ENCODE assay signal across 13 cellular contexts in the genomic region with DNA sequence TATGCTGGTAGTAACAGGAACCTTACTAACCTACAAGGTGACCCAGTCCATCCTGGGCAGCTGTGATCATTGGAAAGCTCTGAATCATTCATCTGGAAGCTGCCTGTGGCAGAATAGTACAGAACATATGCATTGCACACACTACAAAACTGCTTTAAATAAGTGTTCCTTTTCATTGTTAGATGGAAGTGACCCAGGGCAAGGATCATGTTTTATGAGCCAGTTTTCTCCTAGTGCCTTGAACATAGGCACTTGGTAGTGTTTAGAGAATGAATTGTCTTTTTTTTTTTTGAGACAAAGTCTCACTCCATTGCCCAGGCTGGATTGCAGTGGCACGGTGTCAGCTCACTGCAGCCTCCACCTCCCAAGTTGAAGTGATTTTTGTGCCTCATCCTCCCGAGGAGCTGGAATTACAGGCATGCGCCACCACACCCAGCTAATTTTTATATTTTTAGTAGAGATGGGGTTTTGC. TPM values are rescaled to one million over a fixed set of nuclear protein-coding genes. Genes with fewer than 3 reads are reported as not detected.
DNase-seq lines count a peak whose midpoint lies in the region; ATAC-seq, FAIRE-seq and TF ChIP-seq lines count a peak whose summit lies in the region.
"Had no signal": no experiment of that assay in that cellular context is flagged by ENCODE, and none has a peak within 500 bp of the region (broad histone marks: within the 10 kb centered on the region; RNA-seq: fewer than 3 reads in every experiment).

No MANE protein-coding gene starts in this region.

- H3K27me3 Mint-ChIP-seq in stimulated activated naive CD8-positive, alpha-beta T cell treated with anti-CD3 and anti-CD28 coated beads, Interleukin-15, amount 100 ng/mL, for 72 hours, result no peaks in the 10 kb centered on the region
- no peaks in the 10 kb centered on the region for H3K27me3 Mint-ChIP-seq in activated CD8-positive, alpha-beta memory T cell treated with anti-CD3 and anti-CD28 coated beads, Interleukin-2, amount 10 ng/mL, durations not matched to agents 7 days and 5 days
- H3K27me3 Mint-ChIP-seq: naive B cell had no signal

- H3K36me3 Mint-ChIP-seq in activated CD8-positive, alpha-beta memory T cell treated with anti-CD3 and anti-CD28 coated beads, Interleukin-2, amount 10 ng/mL, durations not matched to agents 7 days and 5 days, result peaks cover 9% of the 10 kb centered on the region
- H3K36me3 Mint-ChIP-seq: naive B cell had no signal

- peak; percentile 10 for DNase-seq in AG09309 (ENCODE audit: low read depth)
- DNase-seq in HTR-8/SVneo (ENCODE audit: insufficient read length, low spot score), result peak; percentile 29
- peak; percentile 58 for DNase-seq in bronchial epithelial cell (ENCODE audit: low read depth)
- peak; percentile 62 for DNase-seq in myocyte (ENCODE audit: low read depth)
- DNase-seq in stimulated activated naive CD8-positive, alpha-beta T cell treated with anti-CD3 and anti-CD28 coated beads, Interleukin-15, amount 100 ng/mL, for 72 hours, result no peak
- DNase-seq in activated CD8-positive, alpha-beta memory T cell treated with anti-CD3 and anti-CD28 coated beads, Interleukin-2, amount 10 ng/mL, durations not matched to agents 7 days and 5 days, result no peak
- DNase-seq in NCI-H1436 (lab: John Stamatoyannopoulos, UW), result no peak
- DNase-seq: activated T-cell treated with anti-CD3 and anti-CD28 coated beads, Interleukin-2, amount 50 U/mL, for 4 hours; naive B cell; NCI-H1092; stimulated activated CD4-positive, alpha-beta T cell treated with anti-CD3 and anti-CD28 coated beads, Interleukin-2, amount 100 ng/mL, for 24 hours had no signal

- no peak for TF ChIP-seq CTCF in AG09309 (IDR thresholded peaks at IDR 0.05; ENCODE audit: control insufficient read depth, insufficient read depth, low read depth, low read length, missing control alignments)
- TF ChIP-seq CTCF in bronchial epithelial cell (IDR thresholded peaks at IDR 0.05; ENCODE audit: insufficient read depth, low read length, severe bottlenecking), result no peak

- no peaks in the 10 kb centered on the region for H3K9me3 Mint-ChIP-seq in stimulated activated naive CD8-positive, alpha-beta T cell treated with anti-CD3 and anti-CD28 coated beads, Interleukin-15, amount 100 ng/mL, for 72 hours
- H3K9me3 Mint-ChIP-seq in activated CD8-positive, alpha-beta memory T cell treated with anti-CD3 and anti-CD28 coated beads, Interleukin-2, amount 10 ng/mL, durations not matched to agents 7 days and 5 days (ENCODE audit: low read depth), result no peaks in the 10 kb centered on the region
- H3K9me3 Mint-ChIP-seq: activated T-cell treated with anti-CD3 and anti-CD28 coated beads, Interleukin-2, amount 50 U/mL, for 4 hours; naive B cell had no signal

- H3K36me3 ChIP-seq in bronchial epithelial cell (ENCODE audit: control insufficient read depth, insufficient read depth, low read length), result peaks cover 3% of the 10 kb centered on the region

- no peak overlapping the region for H3K4me3 ChIP-seq in AG09309 (ENCODE audit: control insufficient read depth, low read depth, low read length)
- no peak overlapping the region for H3K4me3 ChIP-seq in bronchial epithelial cell (ENCODE audit: low read depth, low read length)
- H3K4me3 ChIP-seq: coronary artery had no signal

- no peak overlapping the region for H3K4me3 Mint-ChIP-seq in stimulated activated naive CD8-positive, alpha-beta T cell treated with anti-CD3 and anti-CD28 coated beads, Interleukin-15, amount 100 ng/mL, for 72 hours
- H3K4me3 Mint-ChIP-seq in activated CD8-positive, alpha-beta memory T cell treated with anti-CD3 and anti-CD28 coated beads, Interleukin-2, amount 10 ng/mL, durations not matched to agents 7 days and 5 days, result no peak overlapping the region
- H3K4me3 Mint-ChIP-seq: activated T-cell treated with anti-CD3 and anti-CD28 coated beads, Interleukin-2, amount 50 U/mL, for 4 hours; naive B cell had no signal

- H3K4me1 Mint-ChIP-seq in stimulated activated naive CD8-positive, alpha-beta T cell treated with anti-CD3 and anti-CD28 coated beads, Interleukin-15, amount 100 ng/mL, for 72 hours, result peaks cover 45% of the 10 kb centered on the region
- H3K4me1 Mint-ChIP-seq in activated CD8-positive, alpha-beta memory T cell treated with anti-CD3 and anti-CD28 coated beads, Interleukin-2, amount 10 ng/mL, durations not matched to agents 7 days and 5 days, result peaks cover 24% of the 10 kb centered on the region

- CTCF ChIA-PET in activated CD8-positive, alpha-beta memory T cell treated with anti-CD3 and anti-CD28 coated beads, Interleukin-2, amount 10 ng/mL, durations not matched to agents 7 days and 5 days (lab: Charles Lee), result interaction anchor here (1.2 to 10.6 kb wide), 5 partner anchors 10 to 183 kb away, joined by 3 to 167 read pairs (median 111); a partner anchor contains a TSS

- peak overlapping the region in 1 of 2 donors; percentile 17 for H3K27ac Mint-ChIP-seq in stimulated activated naive CD8-positive, alpha-beta T cell treated with anti-CD3 and anti-CD28 coated beads, Interleukin-15, amount 100 ng/mL, for 72 hours
- H3K27ac Mint-ChIP-seq in activated CD8-positive, alpha-beta memory T cell treated with anti-CD3 and anti-CD28 coated beads, Interleukin-2, amount 10 ng/mL, durations not matched to agents 7 days and 5 days, result no peak overlapping the region

- no peaks in the 10 kb centered on the region for H3K27me3 ChIP-seq in bronchial epithelial cell (ENCODE audit: control insufficient read depth, insufficient read depth, low read length)

- FAIRE-seq in HTR-8/SVneo (lab: Jason Lieb, UNC) (no peak), bronchial epithelial cell (lab: Jason Lieb, UNC) (no peak)

- no peak for ATAC-seq in stimulated activated naive CD8-positive, alpha-beta T cell treated with anti-CD3 and anti-CD28 coated beads, Interleukin-15, amount 100 ng/mL, for 72 hours
- no peak for ATAC-seq in activated CD8-positive, alpha-beta memory T cell treated with anti-CD3 and anti-CD28 coated beads, Interleukin-2, amount 10 ng/mL, durations not matched to agents 7 days and 5 days
- ATAC-seq in HG03469 (IDR thresholded peaks at IDR 0.05; ENCODE audit: unreplicated experiment), result no peak
- ATAC-seq: activated T-cell treated with anti-CD3 and anti-CD28 coated beads, Interleukin-2, amount 50 U/mL, for 4 hours had no signal

RNA-seq across cellular contexts. Expression of a gene that starts 55.4 kb away (rescaled TPM):
- total RNA-seq in bronchial epithelial cell (9.2 and 9.5 TPM in 2 replicates), myocyte (15.8 and 17.3 TPM in 2 replicates)
- 5.9 TPM for polyA plus RNA-seq in myocyte (2012)
- 10 to 100 TPM; 18.5 to 19.7 TPM for total RNA-seq in activated CD8-positive, alpha-beta memory T cell treated with anti-CD3 and anti-CD28 coated beads, Interleukin-2, amount 10 ng/mL, durations not matched to agents 7 days and 5 days

RNA-seq across cellular contexts. Expression of a gene that starts 57.9 kb away (rescaled TPM):
- total RNA-seq in bronchial epithelial cell (29.2 and 61.7 TPM in 2 replicates), myocyte (12.7 and 24.4 TPM in 2 replicates)
- polyA plus RNA-seq in myocyte (2012), result 20.4 TPM
- 100 to 1,000 TPM; 131 to 232 TPM for total RNA-seq in activated CD8-positive, alpha-beta memory T cell treated with anti-CD3 and anti-CD28 coated beads, Interleukin-2, amount 10 ng/mL, durations not matched to agents 7 days and 5 days

Comparison
In these comparisons a context has a peak if more than half of its experiments do, and no peak if none do; other contexts are left out.
1. DNase-seq: peak in AG09309 (single experiment), HTR-8/SVneo (single experiment), bronchial epithelial cell (single experiment) and myocyte (single experiment); none in stimulated activated naive CD8-positive, alpha-beta T cell treated with anti-CD3 and anti-CD28 coated beads, Interleukin-15, amount 100 ng/mL, for 72 hours (0 of 2), activated CD8-positive, alpha-beta memory T cell treated with anti-CD3 and anti-CD28 coated beads, Interleukin-2, amount 10 ng/mL, durations not matched to agents 7 days and 5 days (single experiment) and NCI-H1436 (single experiment).